ENCODE assay signal across 8 cellular contexts in the genomic region with DNA sequence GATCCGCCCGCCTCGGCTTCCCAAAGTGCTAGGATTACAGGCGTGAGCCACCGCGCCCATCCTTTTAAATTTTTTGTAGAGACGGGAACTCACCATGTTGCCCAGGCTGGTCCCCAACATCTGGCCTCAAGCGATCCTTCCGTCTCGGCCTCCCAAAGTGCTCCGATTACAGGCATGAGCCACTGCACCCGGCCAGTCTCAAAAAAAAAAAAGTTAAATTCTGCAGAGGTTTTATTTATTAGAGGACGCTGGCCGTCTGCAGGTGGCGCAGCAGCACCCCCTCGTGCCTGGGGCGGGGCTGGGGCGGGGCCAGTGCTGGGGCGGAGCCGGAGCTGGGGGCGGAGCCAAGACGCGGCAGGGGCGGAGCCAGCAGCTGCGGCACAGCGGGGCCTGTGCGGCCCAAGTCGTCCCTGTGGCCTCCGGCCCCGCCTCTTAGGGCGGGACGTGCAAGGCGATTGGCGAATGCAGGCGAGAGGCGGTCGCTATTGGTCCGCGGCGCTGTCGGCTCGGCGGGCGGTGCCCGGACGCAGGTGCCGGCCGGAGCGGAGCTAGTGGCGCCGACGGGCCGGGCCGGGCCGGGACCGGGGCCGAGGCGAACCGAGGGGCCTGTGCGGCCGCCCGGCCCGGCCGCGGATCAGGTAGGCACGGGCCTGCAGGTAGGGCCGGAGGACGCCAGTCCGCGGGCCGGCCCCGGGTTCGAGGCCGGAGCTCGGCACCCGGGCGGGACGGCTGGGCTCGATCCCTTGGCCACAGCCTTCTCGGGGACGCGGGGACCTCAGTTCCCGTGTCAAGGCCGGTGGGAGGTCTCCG. TPM values are rescaled to one million over a fixed set of nuclear protein-coding genes. Genes with fewer than 3 reads are reported as not detected.
DNase-seq lines count a peak whose midpoint lies in the region; ATAC-seq and TF ChIP-seq lines count a peak whose summit lies in the region.

A gene with protein sequence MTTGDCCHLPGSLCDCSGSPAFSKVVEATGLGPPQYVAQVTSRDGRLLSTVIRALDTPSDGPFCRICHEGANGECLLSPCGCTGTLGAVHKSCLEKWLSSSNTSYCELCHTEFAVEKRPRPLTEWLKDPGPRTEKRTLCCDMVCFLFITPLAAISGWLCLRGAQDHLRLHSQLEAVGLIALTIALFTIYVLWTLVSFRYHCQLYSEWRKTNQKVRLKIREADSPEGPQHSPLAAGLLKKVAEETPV (plus strand): TSS at position 523 of the 810 bp plus-strand sequence. CDS start 8,536 bp downstream, outside the sequence.

- no peaks in the 10 kb centered on the region for H3K27me3 ChIP-seq in BE2C

- peak within 1 kb of the TSS; percentile 64 for H3K4me3 ChIP-seq in BE2C (ENCODE audit: low read depth, low read length)

- peak; percentile 97 for DNase-seq in BE2C
- DNase-seq in GM19238 (ENCODE audit: insufficient read length, low spot score), result peak; percentile 99
- peak; percentile 82 for DNase-seq in NCI-H510A (lab: John Stamatoyannopoulos, UW)
- peak; percentile 94 for DNase-seq in activated CD4-positive, alpha-beta T cell treated with anti-CD3 and anti-CD28 coated beads for 1 hour
- peak; percentile 100 for DNase-seq in cerebellum (ENCODE audit: low spot score)
- peak; percentile 97 for DNase-seq in kidney tubule cell (ENCODE audit: low spot score)
- DNase-seq in stimulated activated CD4-positive, alpha-beta T cell treated with anti-CD3 and anti-CD28 coated beads, Interleukin-1b, Interleukin-23, amount 100 ng/mL, for 1 hour (ENCODE audit: low read depth in 2 of 2), result peak; percentile 90 to 94

- no peaks in the 10 kb centered on the region for H3K36me3 ChIP-seq in BE2C

- ATAC-seq in HG03439 (IDR thresholded peaks at IDR 0.05; ENCODE audit: unreplicated experiment), result peak; percentile 98

- peak; percentile 43 for TF ChIP-seq CTCF in BE2C (IDR thresholded peaks at IDR 0.05; ENCODE audit: low read depth, low read length)

- H3K4me1 ChIP-seq in BE2C, result no peaks in the 10 kb centered on the region; the same call in 1 of the 2 replicates

- H3K9me3 ChIP-seq in BE2C, result no peaks in the 10 kb centered on the region

RNA-seq across cellular contexts. Expression of the gene that starts here (rescaled TPM):
- 11.9 TPM for polyA plus RNA-seq in BE2C (2012; ENCODE audit: insufficient read depth, insufficient read length, low read depth)
- 30.1 TPM for total RNA-seq in cerebellum

Comparison
In these comparisons a context has a peak if more than half of its experiments do, and no peak if none do; other contexts are left out.
1. Peak in every context shown above with its lines: DNase-seq, ATAC-seq and H3K4me3 ChIP-seq.